Comparison of ENCODE assay signal across 8 cellular contexts in the genomic region with DNA sequence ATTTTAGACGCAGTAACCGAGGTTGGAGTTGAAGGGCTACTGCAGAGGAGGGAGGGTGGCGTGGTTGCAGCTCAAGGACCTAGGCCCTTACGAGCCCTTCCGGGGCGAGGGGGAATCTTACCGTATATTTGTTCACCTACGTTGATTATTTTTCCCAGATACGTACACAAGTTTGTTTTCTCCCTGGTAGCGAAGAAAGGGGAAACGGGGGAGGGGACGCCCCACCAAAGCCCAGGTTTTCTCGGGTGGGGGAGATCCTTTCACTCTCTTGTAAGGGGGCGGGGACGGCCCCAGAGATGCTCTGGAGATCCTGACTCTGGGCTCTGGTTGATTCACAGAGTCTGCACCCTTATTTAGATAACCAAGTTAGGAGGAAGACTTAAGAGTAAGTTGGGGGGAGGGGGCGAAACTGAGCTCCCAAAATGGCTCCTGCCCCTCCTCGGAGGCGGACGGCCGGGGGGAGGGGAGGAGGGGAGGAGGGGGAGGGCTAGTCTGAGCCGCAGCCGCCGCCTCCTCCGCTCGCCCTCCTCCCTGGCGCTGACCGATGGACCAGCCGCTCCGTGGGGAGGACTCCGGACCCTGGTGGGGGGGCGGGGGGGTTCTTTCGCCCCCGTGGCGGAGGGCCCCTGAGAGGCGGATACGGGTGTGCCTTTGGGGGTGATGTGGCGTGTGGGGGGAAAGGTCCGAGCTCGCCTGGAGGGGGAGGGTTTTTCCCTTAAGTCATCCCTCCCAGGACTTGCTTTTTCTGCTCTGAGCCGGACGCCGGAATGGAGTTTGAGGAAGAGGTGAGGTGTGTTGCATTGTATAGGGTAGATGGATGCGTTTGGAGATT. TPM values are rescaled to one million over a fixed set of nuclear protein-coding genes. Genes with fewer than 3 reads are reported as not detected.
DNase-seq lines count a peak whose midpoint lies in the region.

No MANE protein-coding gene starts in this region.

- H3K36me3 ChIP-seq in KOPT-K1 (ENCODE audit: insufficient read depth, low read length) = peaks cover 40% of the 10 kb centered on the region

- H3K9me3 ChIP-seq in KOPT-K1 (ENCODE audit: insufficient read depth, low read length, poor library complexity, severe bottlenecking) = no peaks in the 10 kb centered on the region

- peak; percentile 80 for DNase-seq in DMS114 treated with DMSO at 0.1 percent for 48 hours (lab: John Stamatoyannopoulos, UW; ENCODE audit: unreplicated experiment)
- DNase-seq in SK-N-DZ (ENCODE audit: low spot score) = peak; percentile 80
- DNase-seq in activated naive CD4-positive, alpha-beta T cell treated with anti-CD3 and anti-CD28 coated beads, Interleukin-2, amount 50 U/mL, for 16 hours = peak; percentile 86
- DNase-seq in globus pallidus (ENCODE audit: low spot score) = peak; percentile 86
- peak in 53 of 56 donors; percentile 17 to 86 (median 70) for DNase-seq in nucleus accumbens (lab: John Stamatoyannopoulos, UW)
- no peak for DNase-seq in epidermal melanocyte (ENCODE audit: insufficient read length, low spot score)

- H3K27ac ChIP-seq in KOPT-K1 (ENCODE audit: low read depth, low read length, poor library complexity, severe bottlenecking) (peak overlapping the region; percentile 99), temporal lobe (ENCODE audit: low read depth, low read length) (peak overlapping the region; percentile 100)

RNA-seq across cellular contexts. Expression of a gene that starts 2.2 kb away (rescaled TPM):
- polyA plus RNA-seq in SK-N-DZ (2014; cell fraction: cytosol; rRNA removed) = 136 and 160 TPM in 2 replicates
- 287 and 301 TPM in 2 replicates for polyA plus RNA-seq in SK-N-DZ (2014; cell fraction: nucleus; rRNA removed)
- 68.6 TPM for total RNA-seq in temporal lobe

RNA-seq across cellular contexts. Expression of a gene that starts 17.7 kb away (rescaled TPM):
- 1.9 and 3.1 TPM in 2 replicates for polyA plus RNA-seq in SK-N-DZ (2014; cell fraction: cytosol; rRNA removed)
- 0.62 and 5.1 TPM in 2 replicates for polyA plus RNA-seq in SK-N-DZ (2014; cell fraction: nucleus; rRNA removed)
- 1.5 TPM for total RNA-seq in temporal lobe

RNA-seq across cellular contexts. Expression of a gene that starts 29.8 kb away (rescaled TPM):
- polyA plus RNA-seq in SK-N-DZ (2014; cell fraction: cytosol; rRNA removed) = not detected in 2 replicates
- polyA plus RNA-seq in SK-N-DZ (2014; cell fraction: nucleus; rRNA removed) = 0.24 TPM in 1 of 2 replicates, not detected in the other
- total RNA-seq in temporal lobe = 0.49 TPM

RNA-seq across cellular contexts. Expression of a gene that starts 38.8 kb away (rescaled TPM):
- 0.02 TPM in 1 of 2 replicates, not detected in the other for polyA plus RNA-seq in SK-N-DZ (2014; cell fraction: cytosol; rRNA removed)
- polyA plus RNA-seq in SK-N-DZ (2014; cell fraction: nucleus; rRNA removed) = 0.08 TPM in 1 of 2 replicates, not detected in the other
- total RNA-seq in temporal lobe = 0.25 TPM
